18 cellular contexts compared by ENCODE assay signal in the genomic region with DNA sequence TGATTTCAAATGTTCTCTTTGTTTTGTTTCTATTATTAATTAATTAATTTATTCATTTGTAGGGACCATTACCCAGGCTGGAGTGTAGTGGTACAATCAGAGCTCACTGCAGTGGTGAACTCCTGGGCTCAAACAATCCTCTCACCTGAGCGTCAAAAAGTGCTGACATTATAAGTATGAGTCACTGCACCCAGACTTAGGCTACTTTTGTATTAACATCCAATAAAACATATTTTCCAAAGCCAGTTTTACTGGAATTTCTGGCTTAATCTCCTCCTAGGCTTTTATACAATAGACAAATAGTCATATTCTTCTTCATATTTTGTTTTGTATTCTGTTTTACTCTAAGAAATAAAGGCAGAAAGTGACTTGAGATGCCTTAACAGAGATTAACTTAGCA.
DNase-seq lines count a peak whose midpoint lies in the region; ATAC-seq, FAIRE-seq and TF ChIP-seq lines count a peak whose summit lies in the region.
"Had no signal": no experiment of that assay in that cellular context is flagged by ENCODE, and none has a peak within 500 bp of the region (broad histone marks: within the 10 kb centered on the region; RNA-seq: fewer than 3 reads in every experiment).

No MANE protein-coding gene starts in this region.

- BruUV-seq in Calu3 (replicated peaks; lab: Mats Ljungman, UMichigan), result no TSS peak
- BruUV-seq in PC-3 (replicated peaks; lab: Mats Ljungman, UMichigan), result no TSS peak

- CTCF ChIA-PET in Calu3 (lab: Charles Lee) (no interaction called here), PC-3 (lab: Charles Lee) (no interaction called here)

- no peaks in the 10 kb centered on the region for H3K27me3 Mint-ChIP-seq in Calu3 (ENCODE audit: unreplicated experiment)
- H3K27me3 Mint-ChIP-seq: CD4-positive, alpha-beta memory T cell had no signal

- no peak overlapping the region for H3K4me3 Mint-ChIP-seq in Calu3 (ENCODE audit: low read depth, unreplicated experiment)
- H3K4me3 Mint-ChIP-seq: CD4-positive, alpha-beta memory T cell had no signal

- H3K36me3 Mint-ChIP-seq in Calu3 (ENCODE audit: insufficient read depth, unreplicated experiment), result no peaks in the 10 kb centered on the region
- H3K36me3 Mint-ChIP-seq: CD4-positive, alpha-beta memory T cell had no signal

- H3K27me3 ChIP-seq in PC-3 (ENCODE audit: low read length) (no peaks in the 10 kb centered on the region), bronchial epithelial cell (ENCODE audit: control insufficient read depth, insufficient read depth, low read length) (no peaks in the 10 kb centered on the region), sigmoid colon (no peaks in the 10 kb centered on the region)
- H3K27me3 ChIP-seq: BE2C had no signal

- ATAC-seq in PC-3 (peak; percentile 84), left ventricle myocardium superior (no peak), HG03520 (IDR thresholded peaks at IDR 0.05; ENCODE audit: unreplicated experiment) (no peak)
- ATAC-seq: K562 had no signal

- H4K20me1 ChIP-seq in PC-3 (ENCODE audit: low read length), result no peaks in the 10 kb centered on the region

- H3K4me3 ChIP-seq in PC-3 (ENCODE audit: low read length) (no peak overlapping the region), bronchial epithelial cell (ENCODE audit: low read depth, low read length) (no peak overlapping the region), sigmoid colon (no peak overlapping the region)
- H3K4me3 ChIP-seq: HAP-1, K562 had no signal

- TF ChIP-seq CTCF in Calu3 (IDR thresholded peaks at IDR 0.05; ENCODE audit: unreplicated experiment), result no peak
- TF ChIP-seq CTCF in PC-3 (conservative IDR thresholded peaks at IDR 0.05; ENCODE audit: low read depth, low read length), result no peak
- no peak for TF ChIP-seq CTCF in bronchial epithelial cell (IDR thresholded peaks at IDR 0.05; ENCODE audit: insufficient read depth, low read length, severe bottlenecking)
- TF ChIP-seq CTCF in sigmoid colon (IDR thresholded peaks at IDR 0.05), result no peak

- H3K27ac Mint-ChIP-seq in Calu3 (ENCODE audit: unreplicated experiment), result no peak overlapping the region
- H3K27ac Mint-ChIP-seq: CD4-positive, alpha-beta memory T cell had no signal

- H3K4me1 ChIP-seq in PC-3 (ENCODE audit: insufficient read depth, low read length), result peaks cover 23% of the 10 kb centered on the region
- no peaks in the 10 kb centered on the region for H3K4me1 ChIP-seq in sigmoid colon
- H3K4me1 ChIP-seq: BE2C, HAP-1 had no signal

- no peaks in the 10 kb centered on the region for H3K79me2 ChIP-seq in PC-3 (ENCODE audit: low read length)

- H3K27ac ChIP-seq in PC-3 (ENCODE audit: low read length), result no peak overlapping the region
- H3K27ac ChIP-seq in sigmoid colon, result no peak overlapping the region
- H3K27ac ChIP-seq: C4-2B had no signal

- H3F3A ChIP-seq in PC-3 (ENCODE audit: low read length, unreplicated experiment), result no peaks in the 10 kb centered on the region

- FAIRE-seq in bronchial epithelial cell (lab: Jason Lieb, UNC), result no peak
- FAIRE-seq: GM12892, H1, K562 had no signal

- H3K9me3 ChIP-seq in PC-3 (ENCODE audit: low read length), result no peaks in the 10 kb centered on the region
- H3K9me3 ChIP-seq in sigmoid colon, result no peaks in the 10 kb centered on the region
- H3K9me3 ChIP-seq: BE2C, HAP-1 had no signal

- WGBS in sigmoid colon, 2 donors, result 55 to 88% methylated on average over 1 of the region's 1 CpG

- H3K9ac ChIP-seq in PC-3 (ENCODE audit: low read length), result no peak overlapping the region

- TF ChIP-seq EP300 in sigmoid colon (IDR thresholded peaks at IDR 0.05), result no peak

- no peak overlapping the region for H2AFZ ChIP-seq in PC-3 (ENCODE audit: low read length)

- DNase-seq in Calu3, result peak; percentile 2
- peak; percentile 9 for DNase-seq in DMS53 treated with DMSO at 0.1 percent for 48 hours (lab: John Stamatoyannopoulos, UW; ENCODE audit: unreplicated experiment)
- DNase-seq in PC-3, result peak; percentile 96
- DNase-seq in bronchial epithelial cell (ENCODE audit: low read depth), result peak; percentile 77
- DNase-seq in AG08395 (ENCODE audit: low spot score), result no peak
- DNase-seq in sigmoid colon, result no peak
- no peak for DNase-seq in left ventricle myocardium superior
- DNase-seq: BE2C; CD4-positive, alpha-beta memory T cell; COR-L47; DMS79 treated with DMSO at 0.1 percent for 48 hours; EL had no signal

- peak overlapping the region; percentile 35 for H3K4me2 ChIP-seq in PC-3 (ENCODE audit: low read length)

- no peak for TF ChIP-seq POLR2A in sigmoid colon (IDR thresholded peaks at IDR 0.05)

- no peaks in the 10 kb centered on the region for H3K36me3 ChIP-seq in PC-3 (ENCODE audit: low read depth, low read length)
- H3K36me3 ChIP-seq in bronchial epithelial cell (ENCODE audit: control insufficient read depth, insufficient read depth, low read length), result no peaks in the 10 kb centered on the region
- no peaks in the 10 kb centered on the region for H3K36me3 ChIP-seq in sigmoid colon
- H3K36me3 ChIP-seq: BE2C, HAP-1 had no signal

- peaks cover 3% of the 10 kb centered on the region for H3K9me3 Mint-ChIP-seq in Calu3 (ENCODE audit: low read depth, unreplicated experiment)

- H3K4me1 Mint-ChIP-seq in Calu3 (ENCODE audit: low read depth, unreplicated experiment), result peaks cover 9% of the 10 kb centered on the region
- H3K4me1 Mint-ChIP-seq: CD4-positive, alpha-beta memory T cell had no signal

- intact Hi-C loops in Calu3 (cut with micrococcal nuclease; ENCODE audit: unreplicated experiment), result no loop called here
- intact Hi-C loops in PC-3 (cut with micrococcal nuclease), result no loop called here
- intact Hi-C loops in sigmoid colon (cut with DNase I), result no loop called here
- intact Hi-C loops in left ventricle myocardium superior (cut with micrococcal nuclease), result no loop called here

- no peaks in the 10 kb centered on the region for H3K9me2 ChIP-seq in PC-3 (replicated peaks; ENCODE audit: low read length)

- POLR2A ChIA-PET in PC-3 (lab: Charles Lee; ENCODE audit: unreplicated experiment), result no interaction called here

Comparison
In these comparisons a context has a peak if more than half of its experiments do, and no peak if none do; other contexts are left out.
1. DNase-seq: peak in Calu3 (single experiment), DMS53 treated with DMSO at 0.1 percent for 48 hours (single experiment), PC-3 (single experiment) and bronchial epithelial cell (single experiment); none in AG08395 (single experiment), sigmoid colon (single experiment) and left ventricle myocardium superior (single experiment).